In genomic region chr3:47288966-47289910, GRCh38 we compare ENCODE assay signal across 2 cellular contexts.
TF ChIP-seq lines count a peak whose summit lies in the region.

No MANE protein-coding gene starts in this region.

TF ChIP-seq in IMR-90, 13 proteins besides CTCF, POLR2A, EP300 and RAD21:
- TF ChIP-seq MAZ (IDR thresholded peaks at IDR 0.05; ENCODE audit: borderline replicate concordance, low read depth, low read length) (no peak), FOS (IDR thresholded peaks at IDR 0.05; ENCODE audit: low read depth, low read length) (no peak), RCOR1 (IDR thresholded peaks at IDR 0.05; ENCODE audit: insufficient replicate concordance, low read length) (no peak), MAFK (IDR thresholded peaks at IDR 0.05; ENCODE audit: low read depth, low read length) (no peak), CHD1 (IDR thresholded peaks at IDR 0.05; ENCODE audit: low read depth, low read length) (no peak), CEBPB (IDR thresholded peaks at IDR 0.05; ENCODE audit: low read depth, low read length) (no peak), MXI1 (IDR thresholded peaks at IDR 0.05; ENCODE audit: borderline replicate concordance, low read depth, low read length) (no peak), SMC3 (IDR thresholded peaks at IDR 0.05; ENCODE audit: low read depth, low read length) (no peak), RFX5 (IDR thresholded peaks at IDR 0.05; ENCODE audit: low read depth, low read length) (no peak), BHLHE40 (IDR thresholded peaks at IDR 0.05; ENCODE audit: low read depth, low read length) (no peak), ELK1 (IDR thresholded peaks at IDR 0.05; ENCODE audit: borderline replicate concordance, low read depth, low read length) (no peak), NFE2L2 (IDR thresholded peaks at IDR 0.05; ENCODE audit: low read depth, low read length) (no peak)
- TF ChIP-seq, protein P1, sequence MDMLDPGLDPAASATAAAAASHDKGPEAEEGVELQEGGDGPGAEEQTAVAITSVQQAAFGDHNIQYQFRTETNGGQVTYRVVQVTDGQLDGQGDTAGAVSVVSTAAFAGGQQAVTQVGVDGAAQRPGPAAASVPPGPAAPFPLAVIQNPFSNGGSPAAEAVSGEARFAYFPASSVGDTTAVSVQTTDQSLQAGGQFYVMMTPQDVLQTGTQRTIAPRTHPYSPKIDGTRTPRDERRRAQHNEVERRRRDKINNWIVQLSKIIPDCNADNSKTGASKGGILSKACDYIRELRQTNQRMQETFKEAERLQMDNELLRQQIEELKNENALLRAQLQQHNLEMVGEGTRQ (IDR thresholded peaks at IDR 0.05; ENCODE audit: low read depth, low read length) = no peak
TF ChIP-seq in IMR-90: peak in this region for 0.

TF ChIP-seq in H1, 55 proteins besides CTCF, POLR2A, EP300 and RAD21:
- TF ChIP-seq PHF8 (conservative IDR thresholded peaks at IDR 0.05; ENCODE audit: low read depth, low read length) (no peak), TBP (IDR thresholded peaks at IDR 0.05; ENCODE audit: low read depth, low read length) (no peak), KDM5A (IDR thresholded peaks at IDR 0.05; ENCODE audit: low read length) (no peak), MAX (IDR thresholded peaks at IDR 0.05) (no peak), RFX5 (IDR thresholded peaks at IDR 0.05; ENCODE audit: borderline replicate concordance, low read depth, low read length) (no peak), YY1 (IDR thresholded peaks at IDR 0.05; ENCODE audit: low read depth, low read length) (no peak), NRF1 (IDR thresholded peaks at IDR 0.05; ENCODE audit: low read depth, low read length) (no peak), CBX8 (IDR thresholded peaks at IDR 0.05; ENCODE audit: borderline replicate concordance, low read depth, low read length) (no peak), POU5F1 (IDR thresholded peaks at IDR 0.05; ENCODE audit: low read depth, low read length) (no peak), TEAD4 (IDR thresholded peaks at IDR 0.05; ENCODE audit: low read depth, low read length) (no peak), SIRT6 (IDR thresholded peaks at IDR 0.05; ENCODE audit: low read length) (no peak), MAFK (IDR thresholded peaks at IDR 0.05; ENCODE audit: low read depth, low read length) (no peak), GTF2F1 (IDR thresholded peaks at IDR 0.05; ENCODE audit: borderline replicate concordance, low read depth, low read length) (no peak), NANOG (IDR thresholded peaks at IDR 0.05; ENCODE audit: insufficient read depth, low read depth, low read length, poor library complexity, severe bottlenecking) (no peak)
TF ChIP-seq in H1: peak in this region for 0.
